8 cellular contexts compared by ENCODE assay signal in the genomic region with DNA sequence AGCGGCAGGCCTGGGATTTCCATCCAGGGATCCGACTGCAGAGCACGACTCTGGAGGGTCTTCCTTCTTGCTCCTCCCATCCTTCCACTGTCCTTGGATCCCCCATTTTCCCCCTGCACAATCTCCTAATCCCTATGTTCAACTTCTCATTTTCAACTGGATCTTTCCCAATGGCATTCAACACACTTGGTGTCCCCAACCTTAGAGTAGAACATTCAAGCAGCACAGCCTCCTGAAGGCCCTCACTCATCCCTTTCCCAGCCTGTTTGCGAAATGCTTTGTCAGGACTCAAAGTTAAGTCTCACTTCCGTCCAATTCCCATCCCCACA. TPM values are rescaled to one million over a fixed set of nuclear protein-coding genes. Genes with fewer than 3 reads are reported as not detected.
DNase-seq lines count a peak whose midpoint lies in the region; ATAC-seq, FAIRE-seq and TF ChIP-seq lines count a peak whose summit lies in the region.

No MANE protein-coding gene starts in this region.

- no peak for TF ChIP-seq CTCF in A549 (IDR thresholded peaks at IDR 0.05)
- TF ChIP-seq CTCF in MCF 10A (IDR thresholded peaks at IDR 0.05; ENCODE audit: unreplicated experiment) = no peak

- 86% methylated on average over 5 of the region's 5 CpGs for WGBS in A549 (ENCODE audit: missing lambda C conversion rate)

- TF ChIP-seq EP300 in A549 (IDR thresholded peaks at IDR 0.05) = no peak

- FAIRE-seq in A549 (lab: Jason Lieb, UNC) = no peak

- H3K4me3 ChIP-seq in A549 (peak overlapping the region; percentile 57), mononuclear cell (ENCODE audit: low read length) (peak overlapping the region; percentile 87)

- POLR2A ChIA-PET in A549 (lab: Yijun Ruan, JAX) (no interaction called here), MCF 10A (lab: Yijun Ruan, JAX) (interaction anchor here (0.5 to 1.4 kb wide), 9 partner anchors 10 to 1027 kb away, joined by 3 to 7 read pairs (median 3); partner anchors contain the start of genes RAB7A, RPN1 and TPRA1)

- peak overlapping the region; percentile 96 for H3K27ac Mint-ChIP-seq in MCF 10A (ENCODE audit: low read depth, unreplicated experiment)

- peaks cover 55% of the 10 kb centered on the region for H3K36me3 Mint-ChIP-seq in MCF 10A (ENCODE audit: insufficient read depth, unreplicated experiment)

- DNase-seq in A549 (ENCODE audit: low read depth in 1 of 2, low spot score in 1 of 2) (no peak), MCF 10A (ENCODE audit: unreplicated experiment) (no peak), NCI-H2196 (lab: John Stamatoyannopoulos, UW; ENCODE audit: unreplicated experiment) (no peak), cortex of kidney (lab: John Stamatoyannopoulos, UW) (no peak)

- no peaks in the 10 kb centered on the region for H3K27me3 Mint-ChIP-seq in MCF 10A (ENCODE audit: insufficient read depth, unreplicated experiment)

- H3K4me1 Mint-ChIP-seq in MCF 10A (ENCODE audit: insufficient read depth, unreplicated experiment) = peaks cover 18% of the 10 kb centered on the region

- H3K27me3 ChIP-seq in mononuclear cell (ENCODE audit: insufficient read depth, low read length) = no peaks in the 10 kb centered on the region

- TF ChIP-seq POLR2A in A549 (IDR thresholded peaks at IDR 0.05; ENCODE audit: low read length) = no peak

- peak overlapping the region; percentile 90 for H3K4me3 Mint-ChIP-seq in MCF 10A (ENCODE audit: unreplicated experiment)

- no TSS peak for BruUV-seq in MCF 10A (replicated peaks; lab: Mats Ljungman, UMichigan)

- no peak for TF ChIP-seq RAD21 in A549 (conservative IDR thresholded peaks at IDR 0.05 in 1 of 2, IDR thresholded peaks at IDR 0.05 in 1 of 2)

- no peak for ATAC-seq in A549
- ATAC-seq in HG02588 (IDR thresholded peaks at IDR 0.05; ENCODE audit: unreplicated experiment) = peak; percentile 1
- ATAC-seq in GM21381 (IDR thresholded peaks at IDR 0.05; ENCODE audit: unreplicated experiment) = no peak
- no peak for ATAC-seq in HG02973 (IDR thresholded peaks at IDR 0.05; ENCODE audit: unreplicated experiment)

- CTCF ChIA-PET in A549 (lab: Yijun Ruan, JAX) (interaction anchor here (0.6 to 2.6 kb wide), 18 partner anchors 8 to 361 kb away, joined by 3 to 25 read pairs (median 4); no protein-coding TSS in a partner anchor), MCF 10A (lab: Yijun Ruan, JAX) (interaction anchor here (0.5 to 3.2 kb wide), 24 partner anchors 8 to 1022 kb away, joined by 3 to 34 read pairs (median 5); no protein-coding TSS in a partner anchor)

- H3K9me3 Mint-ChIP-seq in MCF 10A (ENCODE audit: unreplicated experiment) = no peaks in the 10 kb centered on the region

- H3K27ac ChIP-seq in A549 = peak overlapping the region; percentile 77 to 93; a peak in 5 of 6 replicates

- intact Hi-C loops in MCF 10A (cut with micrococcal nuclease) = loop anchor here (10.0 kb wide), 1 partner anchor 256 kb away; the partner anchor contains the start of gene ACAD9

- peak overlapping the region; percentile 89 for H3K4me2 ChIP-seq in A549

- H3K4me1 ChIP-seq in A549 (peaks cover 15% of the 10 kb centered on the region), mononuclear cell (ENCODE audit: insufficient read depth, low read length) (peaks cover 36% of the 10 kb centered on the region)

- H3K9me3 ChIP-seq in A549 (no peaks in the 10 kb centered on the region), mononuclear cell (ENCODE audit: low read depth, low read length) (no peaks in the 10 kb centered on the region)

TF ChIP-seq in A549, 52 proteins besides CTCF, POLR2A, EP300 and RAD21:
- TF ChIP-seq EHF (CRISPR knock-in tag; IDR thresholded peaks at IDR 0.05) (no peak), ATOH8 (CRISPR knock-in tag; IDR thresholded peaks at IDR 0.05; ENCODE audit: low read depth) (no peak), PHF8 (IDR thresholded peaks at IDR 0.05; ENCODE audit: borderline replicate concordance, low read depth) (no peak), ZC3H11A (IDR thresholded peaks at IDR 0.05) (no peak), E2F6 (IDR thresholded peaks at IDR 0.05; ENCODE audit: borderline replicate concordance, low read depth) (no peak), JUN (IDR thresholded peaks at IDR 0.05) (no peak), REST (IDR thresholded peaks at IDR 0.05) (no peak), NPAS2 (CRISPR knock-in tag; IDR thresholded peaks at IDR 0.05; ENCODE audit: borderline replicate concordance) (no peak), RNF2 (IDR thresholded peaks at IDR 0.05; ENCODE audit: borderline replicate concordance, low read depth) (no peak), SREBF2 (IDR thresholded peaks at IDR 0.05) (no peak), MYC (IDR thresholded peaks at IDR 0.05; ENCODE audit: borderline replicate concordance, low read length) (no peak), NR3C1 (IDR thresholded peaks at IDR 0.05) (no peak), USF2 (IDR thresholded peaks at IDR 0.05) (no peak), FOSB (CRISPR knock-in tag; IDR thresholded peaks at IDR 0.05) (no peak), JUNB (IDR thresholded peaks at IDR 0.05) (no peak), HDAC2 (IDR thresholded peaks at IDR 0.05) (no peak)
- TF ChIP-seq, protein P1, sequence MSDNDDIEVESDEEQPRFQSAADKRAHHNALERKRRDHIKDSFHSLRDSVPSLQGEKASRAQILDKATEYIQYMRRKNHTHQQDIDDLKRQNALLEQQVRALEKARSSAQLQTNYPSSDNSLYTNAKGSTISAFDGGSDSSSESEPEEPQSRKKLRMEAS (IDR thresholded peaks at IDR 0.05) = no peak

RNA-seq across cellular contexts. Expression of gene RPN1, which starts 32.3 kb away (rescaled TPM):
- polyA plus RNA-seq in A549 (2011; rRNA removed) = 279 and 288 TPM in 2 replicates
- polyA plus RNA-seq in A549 (2012; cell fraction: cytosol; rRNA removed) = 106 and 122 TPM in 2 replicates
- polyA plus RNA-seq in A549 (2012; cell fraction: nucleus; rRNA removed) = 124 and 139 TPM in 2 replicates
- 138 to 145 TPM (median 140 TPM) in 3 replicates for polyA plus RNA-seq in A549 (2017; fragmentation: RNase III; extraction: RNeasy Plus Mini Kit Qiagen cat#74134 plus additional on column Dnase treatment)
- polyA minus RNA-seq in A549 (2011; rRNA and poly(A)+ RNA removed) = 277 and 341 TPM in 2 replicates
- 212 and 240 TPM in 2 replicates for total RNA-seq in MCF 10A (2022)
- total RNA-seq in mononuclear cell = 164 TPM
